1 cellular context compared by ENCODE assay signal in the genomic region with DNA sequence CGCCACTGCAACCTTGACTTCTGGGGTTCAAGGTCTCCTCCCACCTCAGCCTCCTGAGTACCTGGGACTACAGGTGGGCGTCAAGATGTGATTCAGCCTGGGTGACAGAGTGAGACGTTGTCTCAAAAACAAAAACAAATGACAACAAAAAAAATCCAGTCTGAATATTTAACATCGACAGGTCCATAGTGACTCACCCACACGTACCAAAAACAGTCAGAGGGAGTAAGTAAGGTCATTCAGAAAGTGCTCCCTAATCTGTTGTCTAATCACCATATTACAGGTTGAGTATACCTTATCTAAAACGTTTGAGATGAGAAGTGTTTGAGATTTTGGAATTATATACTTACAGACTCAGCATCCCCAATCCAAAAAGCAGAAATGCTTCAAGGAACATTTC.
TF ChIP-seq lines count a peak whose summit lies in the region.

No MANE protein-coding gene starts in this region.

TF ChIP-seq in endothelial cell of umbilical vein, 7 proteins besides CTCF, POLR2A, EP300 and RAD21 (continued from another document):
- TF ChIP-seq, protein P1, sequence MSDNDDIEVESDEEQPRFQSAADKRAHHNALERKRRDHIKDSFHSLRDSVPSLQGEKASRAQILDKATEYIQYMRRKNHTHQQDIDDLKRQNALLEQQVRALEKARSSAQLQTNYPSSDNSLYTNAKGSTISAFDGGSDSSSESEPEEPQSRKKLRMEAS (IDR thresholded peaks at IDR 0.05; ENCODE audit: insufficient read depth, insufficient read length) = no peak
- no peak for TF ChIP-seq GATA2 (IDR thresholded peaks at IDR 0.05; ENCODE audit: insufficient read depth, insufficient read length, low read depth, low read length)
TF ChIP-seq in endothelial cell of umbilical vein: peak in this region for 0.
